ENCODE assay signal across 8 cellular contexts in genomic region chr7:25098096-25099046, GRCh38. TPM values are rescaled to one million over a fixed set of nuclear protein-coding genes. Genes with fewer than 3 reads are reported as not detected.
A peak's percentile ranks its signal among the peaks of the same experiment; 100 is the strongest.
DNase-seq lines count a peak whose midpoint lies in the region; ATAC-seq and TF ChIP-seq lines count a peak whose summit lies in the region.

No MANE protein-coding gene starts in this region.

- H3K9me3 Mint-ChIP-seq in stimulated activated memory B cell treated with anti-CD40 and anti-IgM and Interleukin-4, amounts not matched to agents 10 μg/mL and 1 μg/mL and 100 μg/mL, for 72 hours: no peaks in the 10 kb centered on the region

- ATAC-seq in GM18519 (IDR thresholded peaks at IDR 0.05; ENCODE audit: low FRiP score, unreplicated experiment) (peak; percentile 58), HG03442 (IDR thresholded peaks at IDR 0.05; ENCODE audit: unreplicated experiment) (peak; percentile 65)
- peak; percentile 75 for ATAC-seq in stimulated activated memory B cell treated with anti-CD40 and anti-IgM and Interleukin-4, amounts not matched to agents 10 μg/mL and 1 μg/mL and 100 μg/mL, for 72 hours

- H3K36me3 Mint-ChIP-seq in stimulated activated memory B cell treated with anti-CD40 and anti-IgM and Interleukin-4, amounts not matched to agents 10 μg/mL and 1 μg/mL and 100 μg/mL, for 72 hours: no peaks in the 10 kb centered on the region

- peaks cover 9% of the 10 kb centered on the region for H3K4me1 Mint-ChIP-seq in stimulated activated memory B cell treated with anti-CD40 and anti-IgM and Interleukin-4, amounts not matched to agents 10 μg/mL and 1 μg/mL and 100 μg/mL, for 72 hours

- H3K27ac Mint-ChIP-seq in stimulated activated memory B cell treated with anti-CD40 and anti-IgM and Interleukin-4, amounts not matched to agents 10 μg/mL and 1 μg/mL and 100 μg/mL, for 72 hours: no peak overlapping the region

- DNase-seq in ACHN: peak; percentile 83
- DNase-seq in NOMO-1 (lab: John Stamatoyannopoulos, UW; ENCODE audit: unreplicated experiment in 2 of 2): peak; percentile 12 to 68
- peak; percentile 71 for DNase-seq in activated CD8-positive, alpha-beta memory T cell treated with anti-CD3 and anti-CD28 coated beads for 24 hours
- peak; percentile 77 for DNase-seq in epithelial cell of esophagus (ENCODE audit: low read depth)
- DNase-seq in mucosa of gallbladder (ENCODE audit: low spot score): peak; percentile 51

- in situ Hi-C loops in ACHN (cut with HindIII; ENCODE audit: low pct_ligation_motif_present, low pct_unique_long_range_greater_than_20kb, low sequenced_read_pairs): loop anchor here (25.0 kb wide), 1 partner anchor 286 kb away; no protein-coding TSS in a partner anchor

- H3K4me3 ChIP-seq in epithelial cell of esophagus (ENCODE audit: low read length): no peak overlapping the region

- no peak overlapping the region for H3K4me3 Mint-ChIP-seq in stimulated activated memory B cell treated with anti-CD40 and anti-IgM and Interleukin-4, amounts not matched to agents 10 μg/mL and 1 μg/mL and 100 μg/mL, for 72 hours

- TF ChIP-seq CTCF in epithelial cell of esophagus (IDR thresholded peaks at IDR 0.05; ENCODE audit: insufficient read depth, low read depth, low read length, missing control alignments): peak; percentile 97

- no peaks in the 10 kb centered on the region for H3K27me3 Mint-ChIP-seq in stimulated activated memory B cell treated with anti-CD40 and anti-IgM and Interleukin-4, amounts not matched to agents 10 μg/mL and 1 μg/mL and 100 μg/mL, for 72 hours

RNA-seq across cellular contexts. Expression of gene CYCS, which starts 26.7 kb away (rescaled TPM):
- total RNA-seq in mucosa of gallbladder: 120 TPM
